11 cellular contexts compared by ENCODE assay signal in the genomic region with DNA sequence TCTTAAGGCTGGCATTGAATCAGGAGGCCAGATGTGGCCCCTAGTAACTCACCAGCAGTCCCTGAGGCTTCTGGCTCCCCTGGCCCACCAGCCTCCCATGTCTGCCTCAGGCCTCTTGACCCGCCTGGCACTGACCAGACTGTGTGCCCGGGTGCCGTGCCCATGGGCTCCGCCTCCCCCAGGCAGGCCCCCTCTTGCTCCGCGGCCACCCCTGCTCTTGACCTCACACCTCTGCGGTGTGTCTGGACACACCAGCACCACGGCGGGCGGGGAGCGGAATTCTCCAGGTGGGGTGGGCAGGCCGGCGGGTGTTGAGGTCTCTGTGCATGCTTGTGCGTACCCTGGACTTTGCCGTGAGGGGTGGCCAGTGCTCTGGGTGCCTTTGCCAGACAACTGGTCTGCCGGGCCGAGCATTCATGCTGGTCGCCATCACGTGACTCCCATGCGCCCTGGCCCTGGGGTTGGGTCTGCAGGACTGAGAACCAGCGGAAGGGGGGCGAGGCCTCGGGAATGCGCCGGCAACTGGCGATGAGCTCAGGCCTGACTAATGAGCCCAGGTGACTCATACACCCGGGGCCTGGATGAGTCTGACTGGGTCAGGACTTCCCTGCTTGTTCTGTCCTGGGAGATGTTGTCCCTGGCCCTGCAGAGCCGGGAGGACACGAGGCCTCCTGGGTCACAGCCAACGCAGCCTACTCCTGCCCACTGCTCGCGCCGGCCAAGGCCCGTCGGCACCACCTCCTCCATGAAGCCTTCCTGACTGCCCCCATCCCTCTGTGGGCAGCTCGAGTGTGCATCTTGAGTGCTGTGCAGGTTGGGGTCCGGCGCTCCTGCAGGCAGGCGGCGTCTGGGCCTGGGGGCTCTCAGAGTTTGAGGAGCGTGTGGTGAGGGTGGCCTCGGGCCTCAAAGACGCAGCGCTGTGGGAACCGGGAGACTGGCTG.
A peak's percentile ranks its signal among the peaks of the same experiment; 100 is the strongest.
DNase-seq lines count a peak whose midpoint lies in the region; ATAC-seq and TF ChIP-seq lines count a peak whose summit lies in the region.
"Had no signal": no experiment of that assay in that cellular context is flagged by ENCODE, and none has a peak within 500 bp of the region (broad histone marks: within the 10 kb centered on the region; RNA-seq: fewer than 3 reads in every experiment).

No MANE protein-coding gene starts in this region.

- no peak for ATAC-seq in HG03280 (IDR thresholded peaks at IDR 0.05; ENCODE audit: unreplicated experiment)

- no peak overlapping the region for H3K4me3 ChIP-seq in MM.1S (ENCODE audit: low read length)

- no peak overlapping the region for H3K9ac ChIP-seq in MM.1S (ENCODE audit: low read length)

- no peaks in the 10 kb centered on the region for H4K20me1 ChIP-seq in MM.1S (ENCODE audit: insufficient read depth, low read length)

- H3K36me3 ChIP-seq in MM.1S (replicated peaks; ENCODE audit: insufficient read depth, low read length) = no peaks in the 10 kb centered on the region

- no peak for TF ChIP-seq CTCF in MM.1S (IDR thresholded peaks at IDR 0.05; ENCODE audit: low read length)

- H3K9me3 ChIP-seq in MM.1S (replicated peaks; ENCODE audit: insufficient read depth, low read length) = no peaks in the 10 kb centered on the region

- H3K27me3 ChIP-seq in MM.1S (replicated peaks; ENCODE audit: insufficient read depth, low read length) = peaks cover 97% of the 10 kb centered on the region

- H3K27ac ChIP-seq in MM.1S (ENCODE audit: low read length) = no peak overlapping the region
- H3K27ac ChIP-seq: 22Rv1 had no signal

- H3K4me2 ChIP-seq in MM.1S (ENCODE audit: low read depth, low read length) = no peak overlapping the region

- no peaks in the 10 kb centered on the region for H3K9me2 ChIP-seq in MM.1S (replicated peaks; ENCODE audit: insufficient read depth, low read length)

- DNase-seq in DMS53 (lab: John Stamatoyannopoulos, UW) = peak; percentile 18
- no peak for DNase-seq in DMS53 treated with DMSO at 0.1 percent for 48 hours (lab: John Stamatoyannopoulos, UW; ENCODE audit: unreplicated experiment)
- DNase-seq in cortex of kidney (lab: John Stamatoyannopoulos, UW) = peak; percentile 78
- DNase-seq in left kidney (ENCODE audit: low read depth, low spot score) = peak; percentile 85
- no peak for DNase-seq in medulla oblongata (ENCODE audit: extremely low spot score)
- DNase-seq in MM.1S = no peak
- DNase-seq in NK-92 treated with Interleukin-12 subunit alpha and Interleukin-12 subunit beta, amount 100 ng/mL, for 24 hours (lab: John Stamatoyannopoulos, UW) = no peak
- DNase-seq: naive B cell, NCI-H524 had no signal

- no peaks in the 10 kb centered on the region for H3F3A ChIP-seq in MM.1S (ENCODE audit: insufficient read depth, low read length)

- H3K4me1 ChIP-seq in MM.1S (ENCODE audit: low read length) = no peaks in the 10 kb centered on the region

- no peaks in the 10 kb centered on the region for H3K79me2 ChIP-seq in MM.1S (ENCODE audit: low read length)

- H2AFZ ChIP-seq in MM.1S (ENCODE audit: low read length) = no peak overlapping the region

Comparison
In these comparisons a context has a peak if more than half of its experiments do, and no peak if none do; other contexts are left out.
1. DNase-seq: peak in DMS53 (single experiment), cortex of kidney (single experiment) and left kidney (single experiment); none in DMS53 treated with DMSO at 0.1 percent for 48 hours (single experiment), medulla oblongata (single experiment), MM.1S (single experiment) and NK-92 treated with Interleukin-12 subunit alpha and Interleukin-12 subunit beta, amount 100 ng/mL, for 24 hours (single experiment).